ENCODE assay signal across 8 cellular contexts in genomic region chr2:162890690-162891311, GRCh38. TPM values are rescaled to one million over a fixed set of nuclear protein-coding genes. Genes with fewer than 3 reads are reported as not detected.
DNase-seq lines count a peak whose midpoint lies in the region; ATAC-seq, FAIRE-seq and TF ChIP-seq lines count a peak whose summit lies in the region.

No MANE protein-coding gene starts in this region.

- 3% methylated on average over 4 of the region's 4 CpGs for WGBS in A549 (ENCODE audit: missing lambda C conversion rate)
- 5 to 7% methylated on average over 4 of the region's 4 CpGs for WGBS in GM23248 (ENCODE audit: low coverage in 1 of 2, low lambda C conversion rate in 2 of 2, missing lambda C conversion rate in 2 of 2), 2 experiments
- 59% methylated on average over 4 of the region's 4 CpGs; no CpG with 5 or more reads in 1 of the 2 experiments for WGBS in H1 (ENCODE audit: extremely low coverage in 1 of 2, insufficient coverage in 1 of 2, insufficient read length in 1 of 2, insufficient replicate concordance in 2 of 2, low coverage in 1 of 2, low lambda C conversion rate in 2 of 2, missing lambda C conversion rate in 1 of 2), 2 experiments

- no peaks in the 10 kb centered on the region for H3K79me1 ChIP-seq in H1 (ENCODE audit: low read depth, low read length)

- peak; percentile 84 to 90 for ATAC-seq in A549

- CTCF ChIA-PET in A549 (lab: Yijun Ruan, JAX) (interaction anchor here (0.8 to 1.8 kb wide), 10 partner anchors 9 to 1588 kb away, joined by 3 to 10 read pairs (median 6); no protein-coding TSS in a partner anchor), H1 (lab: Charles Lee; ENCODE audit: partially characterized antibody) (interaction anchor here (0.6 to 2.9 kb wide), 18 partner anchors 9 to 363 kb away, joined by 3 to 15 read pairs (median 4); no protein-coding TSS in a partner anchor)

- no peak overlapping the region for H4K8ac ChIP-seq in H1 (ENCODE audit: extremely low read depth, insufficient read depth, low read length)

- H3K18ac ChIP-seq in H1 (ENCODE audit: extremely low read depth, low read length), result no peak overlapping the region

- no peak overlapping the region for H3K27ac ChIP-seq in A549
- H3K27ac ChIP-seq in GM23248, result no peak overlapping the region
- H3K27ac ChIP-seq in H1 (ENCODE audit: low read depth, low read length), result no peak overlapping the region
- no peak overlapping the region for H3K27ac ChIP-seq in neural cell (ENCODE audit: low read length)
- no peak overlapping the region for H3K27ac ChIP-seq in ascending aorta

- H3K4ac ChIP-seq in H1 (replicated peaks; ENCODE audit: insufficient read length, low read depth, low read length), result no peak overlapping the region

- H3F3A ChIP-seq in GM23248 (ENCODE audit: insufficient read depth) (no peaks in the 10 kb centered on the region), neural cell (ENCODE audit: insufficient read depth, low read length, poor library complexity, severe bottlenecking) (no peaks in the 10 kb centered on the region)

- H4K5ac ChIP-seq in H1 (ENCODE audit: insufficient read length, low read depth, low read length), result no peak overlapping the region

- H3K23me2 ChIP-seq in H1 (ENCODE audit: low read depth, low read length), result no peaks in the 10 kb centered on the region

- no peak overlapping the region for H2AK5ac ChIP-seq in H1 (ENCODE audit: low read depth, low read length)

- POLR2A ChIA-PET in A549 (lab: Yijun Ruan, JAX), result no interaction called here
- POLR2A ChIA-PET in H1 (lab: Charles Lee; ENCODE audit: partially characterized antibody), result no interaction called here

- TF ChIP-seq POLR2A in A549 (IDR thresholded peaks at IDR 0.05; ENCODE audit: low read length), result no peak
- no peak for TF ChIP-seq POLR2A in H1 (IDR thresholded peaks at IDR 0.05; ENCODE audit: control extremely low read depth in 1 of 2, low read depth in 2 of 2, low read length in 2 of 2)

- TF ChIP-seq CTCF in A549 (IDR thresholded peaks at IDR 0.05) (peak; percentile 92), H1 (IDR thresholded peaks at IDR 0.05; ENCODE audit: control extremely low read depth in 1 of 3, insufficient read depth in 1 of 3, low read depth in 1 of 3, low read length in 3 of 3) (peak in 2 of 3 experiments; percentile 67 to 77; a peak in 3 of 4 replicates), neural cell (IDR thresholded peaks at IDR 0.05; ENCODE audit: poor library complexity, severe bottlenecking) (peak; percentile 68), ascending aorta (IDR thresholded peaks at IDR 0.05) (peak in 1 of 3 experiments; percentile 12)

- DNase-seq in A549 (ENCODE audit: low read depth in 1 of 2, low spot score in 1 of 2) (peak; percentile 7 to 75), GM04503 (ENCODE audit: low read depth) (peak; percentile 15), GM23248 (peak; percentile 85), HTR-8/SVneo (ENCODE audit: insufficient read length, low spot score) (peak; percentile 36), OCI-M1 (lab: John Stamatoyannopoulos, UW) (peak; percentile 89), H1 (ENCODE audit: low read depth in 1 of 2, low spot score in 2 of 2) (no peak), ascending aorta (ENCODE audit: low spot score in 2 of 2) (no peak)

- H3K14ac ChIP-seq in H1 (ENCODE audit: insufficient read length), result no peak overlapping the region

- TF ChIP-seq EP300 in A549 (IDR thresholded peaks at IDR 0.05) (no peak), H1 (IDR thresholded peaks at IDR 0.05; ENCODE audit: borderline replicate concordance in 1 of 2, low read depth in 2 of 2, low read length in 2 of 2) (no peak), neural cell (conservative IDR thresholded peaks at IDR 0.05; ENCODE audit: poor library complexity, severe bottlenecking) (no peak)

- no peak overlapping the region for H4K91ac ChIP-seq in H1 (replicated peaks; ENCODE audit: insufficient read length, low read length)

- H3K9ac ChIP-seq in GM23248 (no peak overlapping the region; the same call in 1 of the 2 replicates), H1 (replicated peaks in 1 of 4; ENCODE audit: extremely low read depth in 1 of 4, low read depth in 3 of 4, low read length in 3 of 4) (no peak overlapping the region), neural cell (ENCODE audit: low read length) (no peak overlapping the region)

- H2BK5ac ChIP-seq in H1 (ENCODE audit: low read depth, low read length), result no peak overlapping the region

- H3K9me2 ChIP-seq in GM23248 (ENCODE audit: insufficient read depth), result no peaks in the 10 kb centered on the region
- H3K9me2 ChIP-seq in neural cell (ENCODE audit: insufficient read depth, low read length), result no peaks in the 10 kb centered on the region

- intact Hi-C loops in ascending aorta (cut with DNase I), result no loop called here

- H3K9me3 ChIP-seq in A549 (no peaks in the 10 kb centered on the region), GM23248 (ENCODE audit: low read depth) (no peaks in the 10 kb centered on the region), H1 (ENCODE audit: insufficient read depth in 2 of 2, low read depth in 1 of 2, low read length in 1 of 2) (no peaks in the 10 kb centered on the region), neural cell (ENCODE audit: low read length) (no peaks in the 10 kb centered on the region), ascending aorta (no peaks in the 10 kb centered on the region)

- FAIRE-seq in A549 (lab: Jason Lieb, UNC), result no peak
- FAIRE-seq in HTR-8/SVneo (lab: Jason Lieb, UNC), result no peak
- peak; percentile 65 for FAIRE-seq in H1 (lab: Jason Lieb, UNC)

- H3K4me2 ChIP-seq in A549, result peak overlapping the region; percentile 69
- peak overlapping the region; percentile 74 for H3K4me2 ChIP-seq in GM23248 (ENCODE audit: unreplicated experiment)
- no peak overlapping the region for H3K4me2 ChIP-seq in H1 (ENCODE audit: insufficient read depth in 1 of 2, low read depth in 2 of 2, low read length in 2 of 2)
- H3K4me2 ChIP-seq in neural cell (ENCODE audit: low read length), result no peak overlapping the region

- H3K79me2 ChIP-seq in GM23248 (ENCODE audit: insufficient read depth) (no peaks in the 10 kb centered on the region), H1 (ENCODE audit: control insufficient read depth in 1 of 2, insufficient read depth in 2 of 2, low read length in 2 of 2) (no peaks in the 10 kb centered on the region), neural cell (replicated peaks; ENCODE audit: insufficient read depth, low read length) (no peaks in the 10 kb centered on the region)

- in situ Hi-C loops in GM23248 (cut with MboI), result no loop called here

- H3K36me3 ChIP-seq in GM23248 (ENCODE audit: low read depth) (no peaks in the 10 kb centered on the region), H1 (ENCODE audit: control insufficient read depth in 2 of 4, insufficient read depth in 4 of 4, low read length in 3 of 4) (no peaks in the 10 kb centered on the region), neural cell (ENCODE audit: insufficient read depth, low read length) (no peaks in the 10 kb centered on the region), ascending aorta (no peaks in the 10 kb centered on the region)

- peak; percentile 86 to 89 for TF ChIP-seq RAD21 in A549 (conservative IDR thresholded peaks at IDR 0.05 in 1 of 2, IDR thresholded peaks at IDR 0.05 in 1 of 2)
- TF ChIP-seq RAD21 in H1 (IDR thresholded peaks at IDR 0.05 in 1 of 2, conservative IDR thresholded peaks at IDR 0.05 in 1 of 2; ENCODE audit: low read depth in 2 of 2, low read length in 2 of 2), result peak; percentile 88 to 89
- TF ChIP-seq RAD21 in neural cell (conservative IDR thresholded peaks at IDR 0.05), result peak; percentile 68

- H3K4me3 ChIP-seq in A549, result peak overlapping the region; percentile 19; the same call in 2 of the 3 replicates
- peak overlapping the region; percentile 54 for H3K4me3 ChIP-seq in GM23248
- H3K4me3 ChIP-seq in H1 (ENCODE audit: extremely low read depth in 1 of 4, insufficient read depth in 2 of 4, low read depth in 3 of 4, low read length in 4 of 4), result no peak overlapping the region
- H3K4me3 ChIP-seq in neural cell (ENCODE audit: low read length), result no peak overlapping the region
- no peak overlapping the region for H3K4me3 ChIP-seq in ascending aorta

- H3K4me1 ChIP-seq in A549 (no peaks in the 10 kb centered on the region), GM23248 (ENCODE audit: insufficient read depth) (no peaks in the 10 kb centered on the region), H1 (replicated peaks in 1 of 4; ENCODE audit: control insufficient read depth in 3 of 4, insufficient read depth in 4 of 4, low read length in 3 of 4) (no peaks in the 10 kb centered on the region), ascending aorta (no peaks in the 10 kb centered on the region)

- H2AFZ ChIP-seq in GM23248 (peak overlapping the region; percentile 29; the same call in 1 of the 2 replicates), H1 (ENCODE audit: low read length) (no peak overlapping the region), neural cell (ENCODE audit: low read depth, low read length) (no peak overlapping the region)

- H4K20me1 ChIP-seq in GM23248 (ENCODE audit: insufficient read depth) (no peaks in the 10 kb centered on the region), H1 (replicated peaks in 1 of 2; ENCODE audit: control insufficient read depth in 1 of 2, insufficient read depth in 2 of 2, low read length in 2 of 2) (no peaks in the 10 kb centered on the region), neural cell (ENCODE audit: insufficient read depth) (no peaks in the 10 kb centered on the region)

- no peak overlapping the region for H2BK120ac ChIP-seq in H1 (replicated peaks; ENCODE audit: low read depth, low read length)

- no peak overlapping the region for H2BK20ac ChIP-seq in H1 (ENCODE audit: low read length)

- no peak overlapping the region for H3K56ac ChIP-seq in H1 (replicated peaks; ENCODE audit: insufficient read length, low read depth, low read length)

- H3K27me3 ChIP-seq in GM23248 (replicated peaks; ENCODE audit: insufficient read depth) (no peaks in the 10 kb centered on the region), H1 (replicated peaks in 1 of 4; ENCODE audit: control insufficient read depth in 3 of 4, extremely low read depth in 1 of 4, insufficient read depth in 3 of 4, low read length in 3 of 4) (no peaks in the 10 kb centered on the region), neural cell (ENCODE audit: insufficient read depth, low read depth, low read length) (no peaks in the 10 kb centered on the region), ascending aorta (no peaks in the 10 kb centered on the region)

- H2BK15ac ChIP-seq in H1 (ENCODE audit: low read length), result no peak overlapping the region

- H2BK12ac ChIP-seq in H1 (ENCODE audit: low read depth, low read length), result no peak overlapping the region

- H3K23ac ChIP-seq in H1 (ENCODE audit: insufficient read length), result no peak overlapping the region

RNA-seq across cellular contexts. Expression of gene KCNH7, which starts 52.2 kb away (rescaled TPM):
- polyA plus RNA-seq in A549 (2011; rRNA removed) (not detected in 2 replicates), A549 (2017; fragmentation: RNase III; extraction: RNeasy Plus Mini Kit Qiagen cat#74134 plus additional on column Dnase treatment) (not detected in 3 replicates), GM23248 (2016; fragmentation: Nextera tagmentation; extraction: Ambion mirVana) (not detected in 2 replicates), H1 (2011; rRNA removed) (0.30 and 0.36 TPM in 2 replicates), neural cell (5.4 and 6.3 TPM in 2 replicates)
- polyA plus RNA-seq in A549 (2012; cell fraction: cytosol; rRNA removed), result not detected in 2 replicates
- polyA plus RNA-seq in A549 (2012; cell fraction: nucleus; rRNA removed), result not detected in 2 replicates
- not detected in 2 replicates for polyA minus RNA-seq in A549 (2011; rRNA and poly(A)+ RNA removed)
- not detected in 2 replicates for total RNA-seq in GM23248 (2014; rRNA removed; shearing (Covaris generic))
- 0.88 and 1.7 TPM in 2 replicates for total RNA-seq in H1 (2021; fragmentation: NEBNext Ultra II Directional; extraction: Animal tissue kit (Norgen Biotek cat#: 25700))
- 0.71 TPM for polyA plus RNA-seq in H1 (2011; cell fraction: cytosol; rRNA removed)
- 0.41 TPM for polyA plus RNA-seq in H1 (2011; cell fraction: nucleus; rRNA removed)
- polyA plus RNA-seq in H1 (2012, experiment 1 of 2), result 0.23 to 0.75 TPM (median 0.44 TPM) in 4 replicates
- polyA plus RNA-seq in H1 (2012, experiment 2 of 2), result 0.10 TPM
- 1.5 TPM for polyA plus RNA-seq in H1 (2013, experiment 1 of 2)
- 1.4 TPM for polyA plus RNA-seq in H1 (2013, experiment 2 of 2)
- polyA minus RNA-seq in H1 (2011; rRNA and poly(A)+ RNA removed), result 2.9 and 3.6 TPM in 2 replicates
- 1.8 TPM for polyA minus RNA-seq in H1 (2011; cell fraction: cytosol; rRNA and poly(A)+ RNA removed)
- 9.3 TPM for polyA minus RNA-seq in H1 (2011; cell fraction: nucleus; rRNA and poly(A)+ RNA removed)
- 69.6 and 84.2 TPM in 2 replicates for polyA minus RNA-seq in neural cell
- not detected for total RNA-seq in ascending aorta

Comparison
In these comparisons a context has a peak if more than half of its experiments do, and no peak if none do; other contexts are left out.
1. DNase-seq: peak in A549 (2 of 2), GM04503 (single experiment), GM23248 (single experiment), HTR-8/SVneo (single experiment) and OCI-M1 (single experiment); none in H1 (0 of 2) and ascending aorta (0 of 2).
2. H3K4me2 ChIP-seq: peak in A549 (single experiment) and GM23248 (single experiment); none in H1 (0 of 2) and neural cell (single experiment).
3. H3K4me3 ChIP-seq: peak in A549 (single experiment) and GM23248 (single experiment); none in H1 (0 of 4), neural cell (single experiment) and ascending aorta (0 of 2).
4. Of the 18 proteins assayed by ChIP-seq in both H1 and A549: peak only in H1: none; only in A549: none; in both: CTCF and RAD21; in neither: 16.